In genomic region chrX:114675365-114675764, GRCh38 we compare ENCODE assay signal across 21 cellular contexts.
DNase-seq lines count a peak whose midpoint lies in the region; ATAC-seq and TF ChIP-seq lines count a peak whose summit lies in the region.
"Had no signal": no experiment of that assay in that cellular context is flagged by ENCODE, and none has a peak within 500 bp of the region (broad histone marks: within the 10 kb centered on the region; RNA-seq: fewer than 3 reads in every experiment).

No MANE protein-coding gene starts in this region.

- intact Hi-C loops in lower lobe of right lung (cut with DNase I), result no loop called here

- TF ChIP-seq CTCF in SK-N-SH (IDR thresholded peaks at IDR 0.05) (no peak), lower lobe of right lung (IDR thresholded peaks at IDR 0.05) (no peak)

- H3K9me3 ChIP-seq in SK-N-SH (no peaks in the 10 kb centered on the region), lower lobe of right lung (no peaks in the 10 kb centered on the region)
- H3K9me3 ChIP-seq: BLaER1, SJCRH30, tibial artery had no signal

- no peaks in the 10 kb centered on the region for H3K36me3 ChIP-seq in SK-N-SH (replicated peaks in 1 of 2; ENCODE audit: control insufficient read depth in 1 of 2, insufficient read depth in 2 of 2, low read length in 1 of 2)
- H3K36me3 ChIP-seq in lower lobe of right lung, result no peaks in the 10 kb centered on the region
- H3K36me3 ChIP-seq: BLaER1, cardiac muscle cell, SJCRH30, tibial artery had no signal

- no peak for TF ChIP-seq RAD21 in SK-N-SH (IDR thresholded peaks at IDR 0.05; ENCODE audit: low read length)

- H3K27me3 ChIP-seq in SK-N-SH (ENCODE audit: insufficient read depth), result no peaks in the 10 kb centered on the region
- H3K27me3 ChIP-seq in lower lobe of right lung (ENCODE audit: low read depth), result no peaks in the 10 kb centered on the region
- H3K27me3 ChIP-seq: cardiac muscle cell, SJCRH30, tibial artery had no signal

- H3K27ac ChIP-seq in SK-N-SH (ENCODE audit: low read depth in 2 of 2, low read length in 1 of 2) (peak overlapping the region in 1 of 2 experiments; percentile 43; a peak in 1 of 4 replicates), lower lobe of right lung (no peak overlapping the region)
- H3K27ac ChIP-seq: BLaER1, cardiac muscle cell, PC-9, SJCRH30, skin epidermis, tibial artery had no signal

- H3K4me3 ChIP-seq in SK-N-SH (ENCODE audit: low read depth in 2 of 2, low read length in 1 of 2) (no peak overlapping the region), lower lobe of right lung (no peak overlapping the region)
- H3K4me3 ChIP-seq: BLaER1, cardiac muscle cell, PC-9, SJCRH30, skin epidermis, tibial artery had no signal

- H3K9ac ChIP-seq in SK-N-SH, result no peak overlapping the region
- H3K9ac ChIP-seq: BLaER1 had no signal

- H3K9me2 ChIP-seq in SK-N-SH, result no peaks in the 10 kb centered on the region

- H3K4me1 ChIP-seq in SK-N-SH (ENCODE audit: control insufficient read depth in 1 of 2, insufficient read depth in 2 of 2, low read depth in 1 of 2, low read length in 1 of 2) (no peaks in the 10 kb centered on the region), lower lobe of right lung (no peaks in the 10 kb centered on the region)
- H3K4me1 ChIP-seq: BLaER1, SJCRH30, tibial artery had no signal

- DNase-seq in GM03348 (ENCODE audit: low spot score), result peak; percentile 56
- no peak for DNase-seq in SK-N-SH
- DNase-seq in fibroblast of the conjunctiva (ENCODE audit: low read depth), result peak; percentile 38
- DNase-seq in stromal cell of bone marrow (ENCODE audit: low read depth), result peak; percentile 2
- DNase-seq in DMS53 (lab: John Stamatoyannopoulos, UW), result no peak
- DNase-seq in lower lobe of right lung, result no peak
- DNase-seq: activated CD4-positive, alpha-beta T cell treated with anti-CD3 and anti-CD28 coated beads, Interleukin-2, amount 10 ng/mL, durations not matched to agents 7 days and 5 days; activated naive CD8-positive, alpha-beta T cell treated with anti-CD3 and anti-CD28 coated beads, Interleukin-2, amount 10 ng/mL, durations not matched to agents 7 days and 5 days; KBM-7; MV-4-11; NCI-H187 treated with DMSO at 0.1 percent for 48 hours; NCI-H2227 treated with DMSO at 0.1 percent for 48 hours; SJCRH30; stimulated activated naive CD4-positive, alpha-beta T cell treated with Interleukin-2 at 50 U/mL for 16 hours; tibial artery had no signal

- POLR2A ChIA-PET in SK-N-SH (lab: Yijun Ruan, JAX), result no interaction called here

- no peak overlapping the region for H3K4me2 ChIP-seq in SK-N-SH
- H3K4me2 ChIP-seq: BLaER1, PC-9 had no signal

- H4K20me1 ChIP-seq in SK-N-SH (ENCODE audit: insufficient read depth), result no peaks in the 10 kb centered on the region
- H4K20me1 ChIP-seq: BLaER1 had no signal

- peak in 1 of 2 experiments; percentile 41; a peak in 1 of 4 replicates for TF ChIP-seq EP300 in SK-N-SH (IDR thresholded peaks at IDR 0.05; ENCODE audit: borderline replicate concordance in 1 of 2, low read depth in 1 of 2, low read length in 1 of 2)

- H2AFZ ChIP-seq in SK-N-SH (ENCODE audit: low read depth), result no peak overlapping the region
- H2AFZ ChIP-seq: PC-9 had no signal

- CTCF ChIA-PET in SK-N-SH (lab: Yijun Ruan, JAX), result no interaction called here

- WGBS in SK-N-SH (ENCODE audit: low lambda C conversion rate), result 1% methylated on average over 2 of the region's 2 CpGs

- ATAC-seq in lower lobe of right lung, result no peak
- ATAC-seq in HG03469 (IDR thresholded peaks at IDR 0.05; ENCODE audit: unreplicated experiment), result no peak
- ATAC-seq: natural killer cell treated with Interleukin-12 subunit alpha and Interleukin-12 subunit beta and Interleukin-15 and Interleukin-18, amount 100 ng/mL, for 72 hours had no signal

- H3F3A ChIP-seq in SK-N-SH (replicated peaks; ENCODE audit: insufficient read depth), result peaks cover 8% of the 10 kb centered on the region

- H3K79me2 ChIP-seq in SK-N-SH (ENCODE audit: insufficient read depth), result no peaks in the 10 kb centered on the region

TF ChIP-seq in SK-N-SH, 30 proteins besides CTCF, POLR2A, EP300 and RAD21:
- TF ChIP-seq PBX3 (IDR thresholded peaks at IDR 0.05) (peak; percentile 30), JUND (IDR thresholded peaks at IDR 0.05) (peak; percentile 54), RXRA (IDR thresholded peaks at IDR 0.05; ENCODE audit: borderline replicate concordance, low read depth) (peak; percentile 19; the same call in 1 of the 2 replicates), TCF12 (IDR thresholded peaks at IDR 0.05) (peak; percentile 72), TEAD4 (IDR thresholded peaks at IDR 0.05; ENCODE audit: borderline replicate concordance, insufficient read depth) (peak; percentile 68; the same call in 1 of the 2 replicates), MEF2A (IDR thresholded peaks at IDR 0.05; ENCODE audit: borderline replicate concordance, low read depth) (peak; percentile 34; the same call in 1 of the 2 replicates), FOSL2 (IDR thresholded peaks at IDR 0.05; ENCODE audit: borderline replicate concordance, low read depth) (peak; percentile 57; the same call in 1 of the 2 replicates), NFIC (IDR thresholded peaks at IDR 0.05; ENCODE audit: borderline replicate concordance) (peak; percentile 52; the same call in 1 of the 2 replicates), ELF1 (IDR thresholded peaks at IDR 0.05) (no peak), EZH2phosphoT487 (IDR thresholded peaks at IDR 0.05; ENCODE audit: borderline replicate concordance, low read depth) (no peak), FOXJ3 (CRISPR knock-in tag; IDR thresholded peaks at IDR 0.05) (no peak)

Comparison
In these comparisons a context has a peak if more than half of its experiments do, and no peak if none do; other contexts are left out.
1. DNase-seq: peak in GM03348 (single experiment), fibroblast of the conjunctiva (single experiment) and stromal cell of bone marrow (single experiment); none in SK-N-SH (single experiment), DMS53 (single experiment) and lower lobe of right lung (single experiment).